12 cellular contexts compared by ENCODE assay signal in genomic region chr11:10108901-10109665, GRCh38.
DNase-seq lines count a peak whose midpoint lies in the region; TF ChIP-seq lines count a peak whose summit lies in the region.
"Had no signal": no experiment of that assay in that cellular context is flagged by ENCODE, and none has a peak within 500 bp of the region (broad histone marks: within the 10 kb centered on the region; RNA-seq: fewer than 3 reads in every experiment).

No MANE protein-coding gene starts in this region.

- no peak overlapping the region for H2AFZ ChIP-seq in neural cell (ENCODE audit: low read depth, low read length)

- no peak for TF ChIP-seq RAD21 in neural cell (conservative IDR thresholded peaks at IDR 0.05)

- H3K27me3 ChIP-seq in neural cell (ENCODE audit: insufficient read depth, low read depth, low read length) = no peaks in the 10 kb centered on the region
- H3K27me3 ChIP-seq: pancreas had no signal

- DNase-seq in AG20443 (ENCODE audit: low spot score) (peak; percentile 35), NAMALWA (ENCODE audit: low spot score) (peak; percentile 13), epidermal melanocyte (ENCODE audit: insufficient read length, low spot score) (peak; percentile 35), CD14-positive monocyte (ENCODE audit: low spot score) (no peak), glomerular visceral epithelial cell (ENCODE audit: extremely low spot score) (no peak), iPS-NIHi11 (ENCODE audit: low spot score) (no peak)
- no peak for DNase-seq in stimulated activated CD4-positive, alpha-beta T cell treated with anti-CD3 and anti-CD28 coated beads, Interleukin-1b, Interleukin-23, amount 100 ng/mL, for 48 hours
- DNase-seq: immature natural killer cell, KG1, pancreas had no signal

- no peaks in the 10 kb centered on the region for H4K20me1 ChIP-seq in neural cell (ENCODE audit: insufficient read depth)

- H3K27me3 Mint-ChIP-seq in CD14-positive monocyte (ENCODE audit: low read depth in 3 of 3) = no peaks in the 10 kb centered on the region
- H3K27me3 Mint-ChIP-seq: dendritic cell treated with granulocyte-macrophage colony-stimulating factor and Interleukin-4, amounts not matched to agents 40 ng/mL and 50 ng/mL, for 4 days had no signal

- H3K79me2 ChIP-seq in neural cell (replicated peaks; ENCODE audit: insufficient read depth, low read length) = no peaks in the 10 kb centered on the region

- no peak overlapping the region for H3K4me2 ChIP-seq in neural cell (ENCODE audit: low read length)

- no peak overlapping the region for H3K27ac Mint-ChIP-seq in CD14-positive monocyte
- H3K27ac Mint-ChIP-seq: dendritic cell treated with granulocyte-macrophage colony-stimulating factor and Interleukin-4, amounts not matched to agents 40 ng/mL and 50 ng/mL, for 4 days; immature natural killer cell had no signal

- no peaks in the 10 kb centered on the region for H3K36me3 ChIP-seq in neural cell (ENCODE audit: insufficient read depth, low read length)
- H3K36me3 ChIP-seq: pancreas had no signal

- H3K4me1 Mint-ChIP-seq in CD14-positive monocyte = no peaks in the 10 kb centered on the region
- H3K4me1 Mint-ChIP-seq: immature natural killer cell had no signal

- TF ChIP-seq EP300 in neural cell (conservative IDR thresholded peaks at IDR 0.05; ENCODE audit: poor library complexity, severe bottlenecking) = no peak

- H3K27ac ChIP-seq in neural cell (ENCODE audit: low read length) = no peak overlapping the region
- H3K27ac ChIP-seq: pancreas had no signal

- peaks cover 7 to 9% of the 10 kb centered on the region in 2 donors for H3K36me3 Mint-ChIP-seq in CD14-positive monocyte

- H3K4me3 Mint-ChIP-seq in CD14-positive monocyte = no peak overlapping the region
- H3K4me3 Mint-ChIP-seq: dendritic cell treated with granulocyte-macrophage colony-stimulating factor and Interleukin-4, amounts not matched to agents 40 ng/mL and 50 ng/mL, for 4 days; immature natural killer cell had no signal

- peak overlapping the region; percentile 14 for H3K4me3 ChIP-seq in neural cell (ENCODE audit: low read length)
- H3K4me3 ChIP-seq: pancreas had no signal

- intact Hi-C loops in CD14-positive monocyte (cut with micrococcal nuclease) = no loop called here

- H3K9me2 ChIP-seq in neural cell (ENCODE audit: insufficient read depth, low read length) = no peaks in the 10 kb centered on the region

- TF ChIP-seq CTCF in neural cell (IDR thresholded peaks at IDR 0.05; ENCODE audit: poor library complexity, severe bottlenecking) = no peak
- TF ChIP-seq CTCF in CD14-positive monocyte (IDR thresholded peaks at IDR 0.05) = no peak

- no peaks in the 10 kb centered on the region for H3K9me3 ChIP-seq in neural cell (ENCODE audit: low read length)
- H3K9me3 ChIP-seq: pancreas had no signal

- H3K9ac ChIP-seq in neural cell (ENCODE audit: low read length) = no peak overlapping the region

- H3F3A ChIP-seq in neural cell (ENCODE audit: insufficient read depth, low read length, poor library complexity, severe bottlenecking) = no peaks in the 10 kb centered on the region

- peaks cover 0 to 12% (median 9%) of the 10 kb centered on the region in 7 donors for H3K9me3 Mint-ChIP-seq in CD14-positive monocyte

TF ChIP-seq in neural cell, 6 proteins besides CTCF, POLR2A, EP300 and RAD21:
- TF ChIP-seq SMC3 (conservative IDR thresholded peaks at IDR 0.05; ENCODE audit: poor library complexity) (no peak), MXI1 (conservative IDR thresholded peaks at IDR 0.05; ENCODE audit: poor library complexity, severe bottlenecking) (no peak)
TF ChIP-seq in neural cell: peak in this region for 0.

Comparison
In these comparisons a context has a peak if more than half of its experiments do, and no peak if none do; other contexts are left out.
1. DNase-seq: peak in AG20443 (single experiment), NAMALWA (single experiment) and epidermal melanocyte (single experiment); none in CD14-positive monocyte (single experiment), glomerular visceral epithelial cell (single experiment), iPS-NIHi11 (single experiment) and stimulated activated CD4-positive, alpha-beta T cell treated with anti-CD3 and anti-CD28 coated beads, Interleukin-1b, Interleukin-23, amount 100 ng/mL, for 48 hours (single experiment).